In genomic region chr9:132554755-132555154, GRCh38 we compare ENCODE assay signal across 43 cellular contexts. TPM values are rescaled to one million over a fixed set of nuclear protein-coding genes. Genes with fewer than 3 reads are reported as not detected.
"Had no signal": no experiment of that assay in that cellular context is flagged by ENCODE, and none has a peak within 500 bp of the region (broad histone marks: within the 10 kb centered on the region; RNA-seq: fewer than 3 reads in every experiment).

No MANE protein-coding gene starts in this region.

- H3K4me1 ChIP-seq: adrenal gland, ascending aorta, body of pancreas, breast epithelium had no signal

- H3K36me3 ChIP-seq: adrenal gland, ascending aorta, brain microvascular endothelial cell, breast epithelium, cardiac muscle cell had no signal

- H3K27ac ChIP-seq: adrenal gland, ascending aorta, body of pancreas, brain microvascular endothelial cell, breast epithelium, cardiac muscle cell had no signal

- H3K36me3 Mint-ChIP-seq: activated naive CD4-positive, alpha-beta T cell treated with anti-CD3 and anti-CD28 coated beads, Interleukin-2, amount 10 ng/mL, durations not matched to agents 7 days and 5 days; activated naive CD4-positive, alpha-beta T cell treated with anti-CD3 and anti-CD28 coated beads, Interleukin-2, amount 50 U/mL, for 72 hours; activated naive CD8-positive, alpha-beta T cell treated with anti-CD3 and anti-CD28 coated beads, Interleukin-2, amount 10 ng/mL, durations not matched to agents 7 days and 5 days; brain had no signal

- H3K27me3 ChIP-seq: adrenal gland, ascending aorta, body of pancreas, brain microvascular endothelial cell, cardiac muscle cell had no signal

- ATAC-seq: activated naive CD4-positive, alpha-beta T cell treated with anti-CD3 and anti-CD28 coated beads, Interleukin-2, amount 50 U/mL, for 72 hours; activated naive CD8-positive, alpha-beta T cell treated with anti-CD3 and anti-CD28 coated beads, Interleukin-2, amount 50 U/mL, for 24 hours; activated T-cell treated with anti-CD3 and anti-CD28 coated beads, Interleukin-2, amount 50 U/mL, for 4 hours; activated T-cell treated with anti-CD3 and anti-CD28 coated beads, Interleukin-2, amount 50 U/mL, for 72 hours; activated T-helper 17 cell treated with anti-CD3 and anti-CD28 coated beads, Interleukin-2, amount 50 U/mL, for 72 hours; body of pancreas had no signal

- H3K4me1 Mint-ChIP-seq: activated naive CD4-positive, alpha-beta T cell treated with anti-CD3 and anti-CD28 coated beads, Interleukin-2, amount 10 ng/mL, durations not matched to agents 7 days and 5 days; activated naive CD4-positive, alpha-beta T cell treated with anti-CD3 and anti-CD28 coated beads, Interleukin-2, amount 50 U/mL, for 24 hours; activated naive CD8-positive, alpha-beta T cell treated with anti-CD3 and anti-CD28 coated beads for 36 hours; activated naive CD8-positive, alpha-beta T cell treated with anti-CD3 and anti-CD28 coated beads, Interleukin-2, amount 10 ng/mL, durations not matched to agents 7 days and 5 days; activated naive CD8-positive, alpha-beta T cell treated with anti-CD3 and anti-CD28 coated beads, Interleukin-2, amount 50 U/mL, for 24 hours; activated T-helper 17 cell treated with anti-CD3 and anti-CD28 coated beads, Interleukin-2, amount 50 U/mL, for 72 hours; central memory CD8-positive, alpha-beta T cell had no signal

- H3K9me3 ChIP-seq: adrenal gland, ascending aorta, body of pancreas, breast epithelium had no signal

- DNase-seq: activated effector memory CD4-positive, alpha-beta T cell treated with anti-CD3 and anti-CD28 coated beads, Interleukin-2, amount 50 U/mL, for 16 hours; activated effector memory CD4-positive, alpha-beta T cell treated with Interleukin-2 at 50 U/mL for 16 hours; activated gamma-delta T cell; activated gamma-delta T cell treated with Interleukin-2 at 50 U/mL for 16 hours; activated naive CD4-positive, alpha-beta T cell; activated naive CD4-positive, alpha-beta T cell treated with anti-CD3 and anti-CD28 coated beads for 36 hours; activated naive CD4-positive, alpha-beta T cell treated with anti-CD3 and anti-CD28 coated beads, Interleukin-2, amount 10 ng/mL, durations not matched to agents 7 days and 5 days; activated naive CD4-positive, alpha-beta T cell treated with anti-CD3 and anti-CD28 coated beads, Interleukin-2, amount 50 U/mL, for 16 hours; activated naive CD4-positive, alpha-beta T cell treated with Interleukin-2 at 50 U/mL for 16 hours; activated naive CD8-positive, alpha-beta T cell treated with anti-CD3 and anti-CD28 coated beads for 36 hours; activated naive CD8-positive, alpha-beta T cell treated with anti-CD3 and anti-CD28 coated beads, Interleukin-2, amount 10 ng/mL, durations not matched to agents 7 days and 5 days; activated naive CD8-positive, alpha-beta T cell treated with anti-CD3 and anti-CD28 coated beads, Interleukin-2, amount 50 U/mL, for 24 hours; activated T-cell treated with anti-CD3 and anti-CD28 coated beads for 4 hours; activated T-cell treated with anti-CD3 and anti-CD28 coated beads, Interleukin-2, amount 50 U/mL, for 1 hour; activated T-cell treated with anti-CD3 and anti-CD28 coated beads, Interleukin-2, amount 50 U/mL, for 24 hours; activated T-cell treated with anti-CD3 and anti-CD28 coated beads, Interleukin-2, amount 50 U/mL, for 4 hours; activated T-cell treated with anti-CD3 and anti-CD28 coated beads, Interleukin-2, amount 50 U/mL, for 48 hours; activated T-cell treated with anti-CD3 and anti-CD28 coated beads, Interleukin-2, amount 50 U/mL, for 72 hours; adrenal gland; amniotic stem cell; amygdala; anterior cingulate cortex; aorta; body of pancreas; brain microvascular endothelial cell; caudate nucleus; central memory CD4-positive, alpha-beta T cell; cerebellar nuclear complex had no signal

- H3K4me3 ChIP-seq: adrenal gland, ascending aorta, body of pancreas, breast epithelium, cardiac muscle cell had no signal

- H3K4me3 Mint-ChIP-seq: activated naive CD4-positive, alpha-beta T cell treated with anti-CD3 and anti-CD28 coated beads for 36 hours; activated naive CD4-positive, alpha-beta T cell treated with anti-CD3 and anti-CD28 coated beads, Interleukin-2, amount 10 ng/mL, durations not matched to agents 7 days and 5 days; activated naive CD4-positive, alpha-beta T cell treated with anti-CD3 and anti-CD28 coated beads, Interleukin-2, amount 50 U/mL, for 24 hours; activated naive CD8-positive, alpha-beta T cell; activated naive CD8-positive, alpha-beta T cell treated with anti-CD3 and anti-CD28 coated beads for 36 hours; activated naive CD8-positive, alpha-beta T cell treated with anti-CD3 and anti-CD28 coated beads, Interleukin-2, amount 10 ng/mL, durations not matched to agents 7 days and 5 days; activated naive CD8-positive, alpha-beta T cell treated with anti-CD3 and anti-CD28 coated beads, Interleukin-2, amount 50 U/mL, for 24 hours; activated T-cell treated with anti-CD3 and anti-CD28 coated beads, Interleukin-2, amount 50 U/mL, for 24 hours; activated T-cell treated with anti-CD3 and anti-CD28 coated beads, Interleukin-2, amount 50 U/mL, for 4 hours; activated T-cell treated with anti-CD3 and anti-CD28 coated beads, Interleukin-2, amount 50 U/mL, for 72 hours; activated T-helper 1 cell treated with anti-CD3 and anti-CD28 coated beads, Interleukin-12 subunit alpha, Interleukin-12 subunit beta, Interleukin-2, Interleukin-4 antibody, amounts not matched to agents 30 ng/mL and 10 ng/mL and 1 ng/mL, durations not matched to agents 14 hours and 24 hours and 36 hours; activated T-helper 17 cell treated with anti-CD3 and anti-CD28 coated beads, Interleukin-2, amount 50 U/mL, for 72 hours; central memory CD8-positive, alpha-beta T cell had no signal

- H3K9me3 Mint-ChIP-seq: activated naive CD4-positive, alpha-beta T cell treated with anti-CD3 and anti-CD28 coated beads for 36 hours; activated naive CD4-positive, alpha-beta T cell treated with anti-CD3 and anti-CD28 coated beads, Interleukin-2, amount 10 ng/mL, durations not matched to agents 7 days and 5 days; activated naive CD4-positive, alpha-beta T cell treated with anti-CD3 and anti-CD28 coated beads, Interleukin-2, amount 50 U/mL, for 72 hours; activated naive CD8-positive, alpha-beta T cell treated with anti-CD3 and anti-CD28 coated beads, Interleukin-2, amount 50 U/mL, for 24 hours; activated T-helper 1 cell treated with anti-CD3 and anti-CD28 coated beads, Interleukin-12 subunit alpha, Interleukin-12 subunit beta, Interleukin-2, Interleukin-4 antibody, amounts not matched to agents 30 ng/mL and 10 ng/mL and 1 ng/mL, durations not matched to agents 14 hours and 24 hours and 36 hours; activated T-helper 17 cell treated with anti-CD3 and anti-CD28 coated beads, Interleukin-2, amount 50 U/mL, for 72 hours; activated T-helper 2 cell treated with anti-CD3 and anti-CD28 coated beads, Interferon-gamma antibody, Interleukin-2, Interleukin-4, amounts not matched to agents 10 μg/mL and 5 μg/mL and 100 μg/mL, durations not matched to agents 14 hours and 24 hours and 36 hours; central memory CD8-positive, alpha-beta T cell had no signal

- H3K27ac Mint-ChIP-seq: activated naive CD4-positive, alpha-beta T cell treated with anti-CD3 and anti-CD28 coated beads for 36 hours; activated naive CD4-positive, alpha-beta T cell treated with anti-CD3 and anti-CD28 coated beads, Interleukin-2, amount 10 ng/mL, durations not matched to agents 7 days and 5 days; activated naive CD4-positive, alpha-beta T cell treated with anti-CD3 and anti-CD28 coated beads, Interleukin-2, amount 50 U/mL, for 24 hours; activated naive CD4-positive, alpha-beta T cell treated with anti-CD3 and anti-CD28 coated beads, Interleukin-2, amount 50 U/mL, for 72 hours; activated naive CD8-positive, alpha-beta T cell; activated naive CD8-positive, alpha-beta T cell treated with anti-CD3 and anti-CD28 coated beads for 36 hours; activated naive CD8-positive, alpha-beta T cell treated with anti-CD3 and anti-CD28 coated beads, Interleukin-2, amount 10 ng/mL, durations not matched to agents 7 days and 5 days; activated naive CD8-positive, alpha-beta T cell treated with anti-CD3 and anti-CD28 coated beads, Interleukin-2, amount 50 U/mL, for 24 hours; activated T-cell treated with anti-CD3 and anti-CD28 coated beads, Interleukin-2, amount 50 U/mL, for 24 hours; activated T-cell treated with anti-CD3 and anti-CD28 coated beads, Interleukin-2, amount 50 U/mL, for 72 hours; activated T-helper 1 cell treated with anti-CD3 and anti-CD28 coated beads, Interleukin-12 subunit alpha, Interleukin-12 subunit beta, Interleukin-2, Interleukin-4 antibody, amounts not matched to agents 30 ng/mL and 10 ng/mL and 1 ng/mL, durations not matched to agents 14 hours and 24 hours and 36 hours; activated T-helper 17 cell treated with anti-CD3 and anti-CD28 coated beads, Interleukin-2, amount 50 U/mL, for 72 hours; activated T-helper 2 cell treated with anti-CD3 and anti-CD28 coated beads, Interferon-gamma antibody, Interleukin-2, Interleukin-4, amounts not matched to agents 10 μg/mL and 5 μg/mL and 100 μg/mL, durations not matched to agents 14 hours and 24 hours and 36 hours had no signal

RNA-seq across cellular contexts. Expression of gene BARHL1, which starts 27.7 kb away (rescaled TPM):
- total RNA-seq: activated naive CD4-positive, alpha-beta T cell treated with anti-CD3 and anti-CD28 coated beads for 36 hours; activated naive CD4-positive, alpha-beta T cell treated with anti-CD3 and anti-CD28 coated beads, Interleukin-2, amount 50 U/mL, for 72 hours; activated naive CD8-positive, alpha-beta T cell treated with anti-CD3 and anti-CD28 coated beads for 36 hours; activated naive CD8-positive, alpha-beta T cell treated with anti-CD3 and anti-CD28 coated beads, Interleukin-2, amount 10 ng/mL, durations not matched to agents 7 days and 5 days; activated T-cell treated with anti-CD3 and anti-CD28 coated beads, Interleukin-2, amount 50 U/mL, for 4 hours; activated T-cell treated with anti-CD3 and anti-CD28 coated beads, Interleukin-2, amount 50 U/mL, for 72 hours; activated T-helper 1 cell treated with anti-CD3 and anti-CD28 coated beads, Interleukin-12 subunit alpha, Interleukin-12 subunit beta, Interleukin-2, Interleukin-4 antibody, amounts not matched to agents 30 ng/mL and 10 ng/mL and 1 ng/mL, durations not matched to agents 14 hours and 24 hours and 36 hours; activated T-helper 17 cell treated with anti-CD3 and anti-CD28 coated beads, Interleukin-2, amount 50 U/mL, for 72 hours; activated T-helper 2 cell treated with anti-CD3 and anti-CD28 coated beads, Interferon-gamma antibody, Interleukin-2, Interleukin-4, amounts not matched to agents 10 μg/mL and 5 μg/mL and 100 μg/mL, durations not matched to agents 14 hours and 24 hours and 36 hours; adrenal gland; aorta; ascending aorta; astrocyte; body of pancreas; breast epithelium; bronchial epithelial cell; cardiac muscle cell; cardiac septum had no signal
- polyA plus RNA-seq: adipose tissue, adrenal gland, aorta, cardiac muscle cell had no signal
